ENCODE assay signal across 9 cellular contexts in the genomic region with DNA sequence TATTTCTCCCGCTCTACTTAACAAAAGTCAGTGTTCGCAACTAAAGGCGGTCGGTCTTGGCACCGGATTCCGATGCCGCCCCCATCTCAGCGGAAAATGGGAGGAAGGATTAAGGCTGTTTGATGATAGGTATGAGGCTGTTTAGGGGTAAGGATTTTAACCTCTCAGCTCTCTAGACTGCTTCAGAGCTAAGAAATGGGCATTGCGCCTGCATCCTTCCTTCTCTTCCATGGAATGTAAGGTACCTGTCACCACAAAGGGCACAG. TPM values are rescaled to one million over a fixed set of nuclear protein-coding genes. Genes with fewer than 3 reads are reported as not detected.
A peak's percentile ranks its signal among the peaks of the same experiment; 100 is the strongest.
DNase-seq lines count a peak whose midpoint lies in the region; TF ChIP-seq lines count a peak whose summit lies in the region.
"Had no signal": no experiment of that assay in that cellular context is flagged by ENCODE, and none has a peak within 500 bp of the region (broad histone marks: within the 10 kb centered on the region; RNA-seq: fewer than 3 reads in every experiment).

No MANE protein-coding gene starts in this region.

- peak overlapping the region; percentile 97 for H2AFZ ChIP-seq in neural progenitor cell (replicated peaks)

- no peaks in the 10 kb centered on the region for H3K9me3 Mint-ChIP-seq in IgD-negative memory B cell
- no peaks in the 10 kb centered on the region for H3K9me3 Mint-ChIP-seq in neural progenitor cell

- H3K27ac ChIP-seq in DOHH2 (ENCODE audit: low read depth, low read length), result no peak overlapping the region
- no peak overlapping the region for H3K27ac ChIP-seq in dorsolateral prefrontal cortex
- H3K27ac ChIP-seq in neural progenitor cell, result no peak overlapping the region
- no peak overlapping the region for H3K27ac ChIP-seq in left ventricle myocardium inferior (replicated peaks)

- H3K9me2 ChIP-seq in DOHH2 (replicated peaks; ENCODE audit: control insufficient read depth, low read length), result no peaks in the 10 kb centered on the region

- H3K79me2 ChIP-seq in DOHH2 (ENCODE audit: control insufficient read depth, low read length), result peaks cover 36% of the 10 kb centered on the region
- no peaks in the 10 kb centered on the region for H3K79me2 ChIP-seq in neural progenitor cell (ENCODE audit: low read depth)

- H3K4me3 ChIP-seq in DOHH2 (ENCODE audit: low read length) (peak overlapping the region; percentile 96), dorsolateral prefrontal cortex (peak overlapping the region in 32 of 59 donors; percentile 51 to 81 (median 71)), neural progenitor cell (peak overlapping the region; percentile 65), left ventricle myocardium inferior (no peak overlapping the region)

- H3F3A ChIP-seq in DOHH2 (ENCODE audit: control insufficient read depth, insufficient read depth) (peaks cover 9% of the 10 kb centered on the region; the same call in 1 of the 2 replicates), neural progenitor cell (ENCODE audit: low read depth) (peaks cover 13% of the 10 kb centered on the region)

- H3K27me3 Mint-ChIP-seq in IgD-negative memory B cell, result no peaks in the 10 kb centered on the region
- H3K27me3 Mint-ChIP-seq in neural progenitor cell (ENCODE audit: insufficient read depth, low read depth), result peaks cover 28% of the 10 kb centered on the region

- no peak overlapping the region for H3K9ac ChIP-seq in neural progenitor cell

- H3K36me3 ChIP-seq in DOHH2 (ENCODE audit: control insufficient read depth, low read length) (peaks cover 54% of the 10 kb centered on the region), neural progenitor cell (no peaks in the 10 kb centered on the region), left ventricle myocardium inferior (no peaks in the 10 kb centered on the region)

- H3K27ac Mint-ChIP-seq in IgD-negative memory B cell (peak overlapping the region; percentile 19 to 62 (median 32)), neural progenitor cell (peak overlapping the region; percentile 47)

- H4K20me1 ChIP-seq in DOHH2 (ENCODE audit: control insufficient read depth, insufficient read depth, low read depth, low read length) (no peaks in the 10 kb centered on the region), neural progenitor cell (ENCODE audit: low read depth) (no peaks in the 10 kb centered on the region)

- H3K4me1 Mint-ChIP-seq in IgD-negative memory B cell (peaks cover 27 to 36% (median 29%) of the 10 kb centered on the region in 3 donors), neural progenitor cell (peaks cover 11% of the 10 kb centered on the region)

- intact Hi-C loops in dorsolateral prefrontal cortex (cut with DNase I), result no loop called here
- intact Hi-C loops in left ventricle myocardium inferior (cut with micrococcal nuclease), result no loop called here

- H3K27me3 ChIP-seq in DOHH2 (ENCODE audit: control insufficient read depth, low read length) (no peaks in the 10 kb centered on the region), dorsolateral prefrontal cortex (peaks cover 0 to 54% (median 30%) of the 10 kb centered on the region in 45 donors), neural progenitor cell (peaks cover 49% of the 10 kb centered on the region), left ventricle myocardium inferior (ENCODE audit: low read depth) (peaks cover 75% of the 10 kb centered on the region)

- H3K9me3 ChIP-seq in DOHH2 (ENCODE audit: control insufficient read depth, insufficient read depth, low read length) (no peaks in the 10 kb centered on the region), neural progenitor cell (ENCODE audit: low read depth) (no peaks in the 10 kb centered on the region), left ventricle myocardium inferior (replicated peaks) (no peaks in the 10 kb centered on the region)

- H3K4me1 ChIP-seq in DOHH2 (ENCODE audit: control insufficient read depth, low read length) (peaks cover 30% of the 10 kb centered on the region), neural progenitor cell (peaks cover 11% of the 10 kb centered on the region), left ventricle myocardium inferior (peaks cover 19% of the 10 kb centered on the region)

- no peak for DNase-seq in dorsolateral prefrontal cortex
- DNase-seq in neural progenitor cell (ENCODE audit: low spot score), result peak; percentile 50
- no peak for DNase-seq in left ventricle myocardium inferior
- DNase-seq in AML-193 (lab: John Stamatoyannopoulos, UW), result no peak
- no peak for DNase-seq in effector CD8-positive, alpha-beta T cell (lab: John Stamatoyannopoulos, UW)
- DNase-seq: cortex of kidney, SW 1271 had no signal

- no peak for TF ChIP-seq CTCF in DOHH2 (IDR thresholded peaks at IDR 0.05; ENCODE audit: low read depth, low read length, poor library complexity, severe bottlenecking)
- no peak for TF ChIP-seq CTCF in dorsolateral prefrontal cortex (IDR thresholded peaks at IDR 0.05 in 54 of 56, conservative IDR thresholded peaks at IDR 0.05 in 2 of 56; ENCODE audit: low read depth in 1 of 56, partially characterized antibody in 56 of 56)
- TF ChIP-seq CTCF in neural progenitor cell (IDR thresholded peaks at IDR 0.05), result no peak
- TF ChIP-seq CTCF in left ventricle myocardium inferior (IDR thresholded peaks at IDR 0.05; ENCODE audit: borderline replicate concordance), result no peak

- H3K4me2 ChIP-seq in DOHH2 (ENCODE audit: low read length) (peak overlapping the region; percentile 76), neural progenitor cell (peak overlapping the region; percentile 94)

- H3K36me3 Mint-ChIP-seq in IgD-negative memory B cell (peaks cover 2% of the 10 kb centered on the region), neural progenitor cell (peaks cover 1% of the 10 kb centered on the region)

- H3K4me3 Mint-ChIP-seq in IgD-negative memory B cell (peak overlapping the region; percentile 91 to 94 (median 92)), neural progenitor cell (peak overlapping the region; percentile 84)

RNA-seq across cellular contexts. Expression of gene COCH, which starts 1.4 kb away (rescaled TPM):
- polyA plus RNA-seq in IgD-negative memory B cell, result 189 TPM
- 10 to 100 TPM in 6 of 120 experiments, 1 to 10 TPM in 114; 2.0 to 32.9 (median 5.0) TPM for total RNA-seq in dorsolateral prefrontal cortex
- 23.1 and 31.1 TPM in 2 replicates for total RNA-seq in neural progenitor cell (ENCODE audit: low replicate concordance)
- 0.60 TPM for total RNA-seq in left ventricle myocardium inferior
